In the genomic region with DNA sequence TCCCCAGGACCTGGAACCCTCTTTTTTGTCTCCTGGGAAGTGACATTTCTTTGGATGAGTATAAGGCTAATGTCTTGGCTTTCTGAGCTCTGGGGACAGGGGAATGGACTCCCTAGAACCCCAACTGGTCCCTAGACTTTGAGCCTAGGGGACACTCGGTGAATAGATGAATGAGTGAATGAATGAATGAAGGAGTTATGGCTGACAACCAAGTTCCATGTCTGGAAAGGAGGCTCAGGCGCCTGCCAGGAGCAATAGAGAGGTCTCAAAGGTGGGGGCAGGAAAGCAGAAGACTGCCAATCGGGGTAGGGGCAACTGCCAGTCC, we compare ENCODE assay signal across 8 cellular contexts. TPM values are rescaled to one million over a fixed set of nuclear protein-coding genes. Genes with fewer than 3 reads are reported as not detected.
DNase-seq lines count a peak whose midpoint lies in the region; ATAC-seq and TF ChIP-seq lines count a peak whose summit lies in the region.

No MANE protein-coding gene starts in this region.

- intact Hi-C loops in activated T-helper 1 cell treated with anti-CD3 and anti-CD28 coated beads, Interleukin-12 subunit alpha, Interleukin-12 subunit beta, Interleukin-2, Interleukin-4 antibody, amounts not matched to agents 30 ng/mL and 10 ng/mL and 1 ng/mL, durations not matched to agents 14 hours and 24 hours and 36 hours (cut with micrococcal nuclease): loop anchor here (1.0 to 2.0 kb wide), 2 partner anchors 36 to 45 kb away; no protein-coding TSS in a partner anchor

- peak overlapping the region; percentile 82 for H3K4me3 ChIP-seq in HFF-Myc (replicated peaks; ENCODE audit: low read depth, low read length)
- peak overlapping the region; percentile 70; the same call in 1 of the 2 replicates for H3K4me3 ChIP-seq in iPS-18c (ENCODE audit: insufficient read depth, low read depth, low read length)

- peak overlapping the region; percentile 89 for H3K27ac Mint-ChIP-seq in activated T-helper 1 cell treated with anti-CD3 and anti-CD28 coated beads, Interleukin-12 subunit alpha, Interleukin-12 subunit beta, Interleukin-2, Interleukin-4 antibody, amounts not matched to agents 30 ng/mL and 10 ng/mL and 1 ng/mL, durations not matched to agents 14 hours and 24 hours and 36 hours
- H3K27ac Mint-ChIP-seq in stimulated activated effector memory CD8-positive, alpha-beta T cell treated with anti-CD3 and anti-CD28 coated beads, Interleukin-12 subunit alpha, Interleukin-12 subunit beta, amount 100 ng/mL, for 72 hours: peak overlapping the region; percentile 88

- H3K9me3 ChIP-seq in iPS-18c (ENCODE audit: control insufficient read depth, insufficient read depth, low read length): no peaks in the 10 kb centered on the region

- no peak for TF ChIP-seq CTCF in HFF-Myc (IDR thresholded peaks at IDR 0.05; ENCODE audit: low read depth, low read length, missing control alignments)

- no peaks in the 10 kb centered on the region for H3K36me3 Mint-ChIP-seq in activated T-helper 1 cell treated with anti-CD3 and anti-CD28 coated beads, Interleukin-12 subunit alpha, Interleukin-12 subunit beta, Interleukin-2, Interleukin-4 antibody, amounts not matched to agents 30 ng/mL and 10 ng/mL and 1 ng/mL, durations not matched to agents 14 hours and 24 hours and 36 hours (ENCODE audit: low read depth)
- H3K36me3 Mint-ChIP-seq in stimulated activated effector memory CD8-positive, alpha-beta T cell treated with anti-CD3 and anti-CD28 coated beads, Interleukin-12 subunit alpha, Interleukin-12 subunit beta, amount 100 ng/mL, for 72 hours: peaks cover 11% of the 10 kb centered on the region

- peaks cover 32% of the 10 kb centered on the region for H3K4me1 Mint-ChIP-seq in activated T-helper 1 cell treated with anti-CD3 and anti-CD28 coated beads, Interleukin-12 subunit alpha, Interleukin-12 subunit beta, Interleukin-2, Interleukin-4 antibody, amounts not matched to agents 30 ng/mL and 10 ng/mL and 1 ng/mL, durations not matched to agents 14 hours and 24 hours and 36 hours (ENCODE audit: low read depth)
- H3K4me1 Mint-ChIP-seq in stimulated activated effector memory CD8-positive, alpha-beta T cell treated with anti-CD3 and anti-CD28 coated beads, Interleukin-12 subunit alpha, Interleukin-12 subunit beta, amount 100 ng/mL, for 72 hours: peaks cover 26% of the 10 kb centered on the region

- peaks cover 21% of the 10 kb centered on the region for H3K27me3 Mint-ChIP-seq in activated T-helper 1 cell treated with anti-CD3 and anti-CD28 coated beads, Interleukin-12 subunit alpha, Interleukin-12 subunit beta, Interleukin-2, Interleukin-4 antibody, amounts not matched to agents 30 ng/mL and 10 ng/mL and 1 ng/mL, durations not matched to agents 14 hours and 24 hours and 36 hours (ENCODE audit: insufficient read depth)

- DNase-seq in HFF-Myc (ENCODE audit: extremely low read depth, low read depth) (no peak), Kasumi-1 (lab: John Stamatoyannopoulos, UW) (no peak), HuH-7.5 (ENCODE audit: low spot score) (no peak)
- DNase-seq in activated T-helper 1 cell treated with anti-CD3 and anti-CD28 coated beads, Interleukin-12 subunit alpha, Interleukin-12 subunit beta, Interleukin-2, Interleukin-4 antibody, amounts not matched to agents 30 ng/mL and 10 ng/mL and 1 ng/mL, durations not matched to agents 14 hours and 24 hours and 36 hours (ENCODE audit: low spot score): no peak
- no peak for DNase-seq in stimulated activated effector memory CD8-positive, alpha-beta T cell treated with anti-CD3 and anti-CD28 coated beads, Interleukin-12 subunit alpha, Interleukin-12 subunit beta, amount 100 ng/mL, for 72 hours (ENCODE audit: low spot score in 2 of 2)

- no peak for ATAC-seq in stimulated activated effector memory CD8-positive, alpha-beta T cell treated with anti-CD3 and anti-CD28 coated beads, Interleukin-12 subunit alpha, Interleukin-12 subunit beta, amount 100 ng/mL, for 72 hours
- ATAC-seq in HG03108 (IDR thresholded peaks at IDR 0.05; ENCODE audit: unreplicated experiment): no peak
- no peak for ATAC-seq in GM21528 (IDR thresholded peaks at IDR 0.05; ENCODE audit: low FRiP score, unreplicated experiment)

- H3K9me3 Mint-ChIP-seq in activated T-helper 1 cell treated with anti-CD3 and anti-CD28 coated beads, Interleukin-12 subunit alpha, Interleukin-12 subunit beta, Interleukin-2, Interleukin-4 antibody, amounts not matched to agents 30 ng/mL and 10 ng/mL and 1 ng/mL, durations not matched to agents 14 hours and 24 hours and 36 hours: no peaks in the 10 kb centered on the region
- no peaks in the 10 kb centered on the region for H3K9me3 Mint-ChIP-seq in stimulated activated effector memory CD8-positive, alpha-beta T cell treated with anti-CD3 and anti-CD28 coated beads, Interleukin-12 subunit alpha, Interleukin-12 subunit beta, amount 100 ng/mL, for 72 hours

- H3K4me3 Mint-ChIP-seq in activated T-helper 1 cell treated with anti-CD3 and anti-CD28 coated beads, Interleukin-12 subunit alpha, Interleukin-12 subunit beta, Interleukin-2, Interleukin-4 antibody, amounts not matched to agents 30 ng/mL and 10 ng/mL and 1 ng/mL, durations not matched to agents 14 hours and 24 hours and 36 hours: peak overlapping the region; percentile 89
- H3K4me3 Mint-ChIP-seq in stimulated activated effector memory CD8-positive, alpha-beta T cell treated with anti-CD3 and anti-CD28 coated beads, Interleukin-12 subunit alpha, Interleukin-12 subunit beta, amount 100 ng/mL, for 72 hours: peak overlapping the region; percentile 80

RNA-seq across cellular contexts. Expression of a gene that starts 0.7 kb away (rescaled TPM):
- total RNA-seq in activated T-helper 1 cell treated with anti-CD3 and anti-CD28 coated beads, Interleukin-12 subunit alpha, Interleukin-12 subunit beta, Interleukin-2, Interleukin-4 antibody, amounts not matched to agents 30 ng/mL and 10 ng/mL and 1 ng/mL, durations not matched to agents 14 hours and 24 hours and 36 hours: 24.8 and 28.0 TPM in 2 replicates

RNA-seq across cellular contexts. Expression of a gene that starts 30.1 kb away (rescaled TPM):
- total RNA-seq in activated T-helper 1 cell treated with anti-CD3 and anti-CD28 coated beads, Interleukin-12 subunit alpha, Interleukin-12 subunit beta, Interleukin-2, Interleukin-4 antibody, amounts not matched to agents 30 ng/mL and 10 ng/mL and 1 ng/mL, durations not matched to agents 14 hours and 24 hours and 36 hours: 44.9 and 46.2 TPM in 2 replicates
